Comparison of ENCODE assay signal across 35 cellular contexts in the genomic region with DNA sequence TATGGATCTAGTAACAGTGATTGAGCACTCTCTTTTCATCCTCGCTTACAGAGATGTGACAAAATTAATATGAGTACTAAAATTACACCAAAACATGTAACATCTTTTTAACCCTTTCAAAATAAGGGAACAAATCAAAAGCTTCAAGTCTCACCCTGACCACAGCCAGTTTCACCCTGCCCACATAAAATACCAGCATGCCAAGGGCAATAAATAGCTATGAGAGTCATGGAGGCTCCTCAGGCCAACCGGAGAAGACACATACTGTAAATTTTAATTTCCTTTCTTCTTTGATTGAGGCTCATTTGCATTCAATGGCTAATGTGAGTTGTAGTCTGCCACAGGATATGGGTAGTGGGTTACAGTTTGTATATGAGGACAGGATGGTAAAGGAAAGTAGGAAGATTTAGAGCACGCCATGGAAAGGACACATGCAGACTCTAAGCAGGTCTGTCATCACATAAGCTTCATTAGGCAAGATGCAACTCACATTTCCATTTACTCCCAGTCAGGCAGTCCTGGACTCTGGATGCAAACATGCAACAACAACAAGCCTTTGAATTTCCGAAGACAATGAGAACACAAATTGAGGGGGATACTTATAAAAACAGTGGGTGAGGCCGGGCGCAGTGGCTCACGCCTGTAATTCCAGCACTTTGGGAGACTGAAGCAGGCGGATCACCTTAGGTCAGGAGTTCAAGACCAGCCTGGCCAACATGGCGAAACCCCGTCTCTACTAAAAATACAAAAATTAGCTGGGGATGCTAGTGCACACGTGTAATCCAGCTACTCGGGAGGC. TPM values are rescaled to one million over a fixed set of nuclear protein-coding genes. Genes with fewer than 3 reads are reported as not detected.
DNase-seq lines count a peak whose midpoint lies in the region; ATAC-seq and TF ChIP-seq lines count a peak whose summit lies in the region.
"Had no signal": no experiment of that assay in that cellular context is flagged by ENCODE, and none has a peak within 500 bp of the region (broad histone marks: within the 10 kb centered on the region; RNA-seq: fewer than 3 reads in every experiment).

No MANE protein-coding gene starts in this region.

- H3K9me3 ChIP-seq in BLaER1 = no peaks in the 10 kb centered on the region
- H3K9me3 ChIP-seq in BLaER1 treated with 17β-estradiol and CSF1 and Interleukin-3, amounts not matched to agents 10 nM and 100 nM (replicated peaks in 1 of 11) = no peaks in the 10 kb centered on the region
- H3K9me3 ChIP-seq in SK-N-MC (ENCODE audit: low read depth, low read length) = no peaks in the 10 kb centered on the region
- H3K9me3 ChIP-seq in aorta (ENCODE audit: control insufficient read depth, low read length) = no peaks in the 10 kb centered on the region
- H3K9me3 ChIP-seq: ascending aorta, colonic mucosa, left ventricle myocardium inferior, pancreas, upper lobe of right lung had no signal

- H3K27ac ChIP-seq in BLaER1 (no peak overlapping the region), SK-N-MC (0 out of 2 replicates have a peak overlapping the region, but pooled peaks have one; percentile 32), aorta (ENCODE audit: low read depth in 1 of 2, low read length in 2 of 2) (no peak overlapping the region)
- H3K27ac ChIP-seq in BLaER1 treated with 17β-estradiol and CSF1 and Interleukin-3, amounts not matched to agents 10 nM and 100 nM = peak overlapping the region in 1 of 11 experiments; percentile 20; a peak in 1 of 22 replicates
- H3K27ac ChIP-seq: ascending aorta, cardiac muscle cell, colonic mucosa, epithelial cell of prostate, GM23248, left ventricle myocardium inferior, pancreas, PC-9, upper lobe of right lung, WERI-Rb-1 had no signal

- no peaks in the 10 kb centered on the region for H4K20me1 ChIP-seq in BLaER1
- H4K20me1 ChIP-seq in BLaER1 treated with 17β-estradiol and CSF1 and Interleukin-3, amounts not matched to agents 10 nM and 100 nM = no peaks in the 10 kb centered on the region

- peaks cover 8% of the 10 kb centered on the region for H3K36me3 Mint-ChIP-seq in glutamatergic neuron (ENCODE audit: unreplicated experiment)
- peaks cover 5% of the 10 kb centered on the region for H3K36me3 Mint-ChIP-seq in nephron progenitor cell (ENCODE audit: low read depth)
- H3K36me3 Mint-ChIP-seq: activated naive CD4-positive, alpha-beta T cell treated with anti-CD3 and anti-CD28 coated beads, Interleukin-2, amount 10 ng/mL, durations not matched to agents 7 days and 5 days; CD14-positive monocyte had no signal

- DNase-seq in SK-N-MC (ENCODE audit: low read depth, low spot score) (no peak), glutamatergic neuron (no peak), nephron progenitor cell (no peak), aorta (no peak)
- DNase-seq: activated naive CD4-positive, alpha-beta T cell treated with anti-CD3 and anti-CD28 coated beads, Interleukin-2, amount 10 ng/mL, durations not matched to agents 7 days and 5 days; activated T-cell treated with anti-CD3 and anti-CD28 coated beads, Interleukin-2, amount 50 U/mL, for 48 hours; colonic mucosa; DMS79 treated with DMSO at 0.1 percent for 48 hours; effector CD8-positive, alpha-beta T cell; GF-D8; Karpas-422; left ventricle myocardium inferior; mesendoderm; NCI-H1048; NCI-H1930; NCI-H524 treated with DMSO at 0.1 percent for 48 hours; NK-92 treated with Interleukin-12 subunit alpha and Interleukin-12 subunit beta, amount 100 ng/mL, for 24 hours; pancreas; PC-9; Right ventricle myocardium superior; stimulated activated CD4-positive, alpha-beta T cell treated with anti-CD3 and anti-CD28 coated beads, Interleukin-2, amount 100 ng/mL, for 24 hours; T-helper 9 cell; upper lobe of right lung; WERI-Rb-1 had no signal

- no peak overlapping the region for H3K9ac ChIP-seq in BLaER1
- H3K9ac ChIP-seq in BLaER1 treated with 17β-estradiol and CSF1 and Interleukin-3, amounts not matched to agents 10 nM and 100 nM = no peak overlapping the region
- H3K9ac ChIP-seq in SK-N-MC (ENCODE audit: insufficient read length) = no peak overlapping the region
- H3K9ac ChIP-seq: GM23248 had no signal

- TF ChIP-seq CTCF in glutamatergic neuron (IDR thresholded peaks at IDR 0.05; ENCODE audit: partially characterized antibody, unreplicated experiment) (no peak), nephron progenitor cell (IDR thresholded peaks at IDR 0.05) (no peak)

- WGBS in aorta, 2 donors = 91 to 92% methylated on average over 12 of the region's 12 CpGs

- H3K4me1 ChIP-seq in BLaER1 (peaks cover 44% of the 10 kb centered on the region), aorta (ENCODE audit: control insufficient read depth in 1 of 2, insufficient read depth in 2 of 2, low read length in 2 of 2) (no peaks in the 10 kb centered on the region)
- peaks cover 14 to 51% (median 35%) of the 10 kb centered on the region in 10 experiments for H3K4me1 ChIP-seq in BLaER1 treated with 17β-estradiol and CSF1 and Interleukin-3, amounts not matched to agents 10 nM and 100 nM
- H3K4me1 ChIP-seq: ascending aorta, colonic mucosa, left ventricle myocardium inferior, pancreas, upper lobe of right lung had no signal

- H3K9me3 Mint-ChIP-seq in glutamatergic neuron (ENCODE audit: unreplicated experiment) = peaks cover 6% of the 10 kb centered on the region
- H3K9me3 Mint-ChIP-seq in nephron progenitor cell = no peaks in the 10 kb centered on the region
- H3K9me3 Mint-ChIP-seq: activated naive CD4-positive, alpha-beta T cell treated with anti-CD3 and anti-CD28 coated beads, Interleukin-2, amount 10 ng/mL, durations not matched to agents 7 days and 5 days; CD14-positive monocyte had no signal

- no peaks in the 10 kb centered on the region for H3K36me3 ChIP-seq in BLaER1
- H3K36me3 ChIP-seq in BLaER1 treated with 17β-estradiol and CSF1 and Interleukin-3, amounts not matched to agents 10 nM and 100 nM = no peaks in the 10 kb centered on the region
- no peaks in the 10 kb centered on the region for H3K36me3 ChIP-seq in SK-N-MC (ENCODE audit: insufficient read depth, low read length)
- H3K36me3 ChIP-seq in aorta (ENCODE audit: control insufficient read depth in 1 of 2, insufficient read depth in 2 of 2, low read length in 1 of 2) = no peaks in the 10 kb centered on the region
- H3K36me3 ChIP-seq: cardiac muscle cell, colonic mucosa, left ventricle myocardium inferior, pancreas, upper lobe of right lung, WERI-Rb-1 had no signal

- peaks cover 14% of the 10 kb centered on the region for H3K4me1 Mint-ChIP-seq in glutamatergic neuron (ENCODE audit: low read depth, unreplicated experiment)
- H3K4me1 Mint-ChIP-seq in nephron progenitor cell = peaks cover 8% of the 10 kb centered on the region

- H3K4me3 Mint-ChIP-seq in glutamatergic neuron (ENCODE audit: unreplicated experiment) (no peak overlapping the region), nephron progenitor cell (no peak overlapping the region)
- H3K4me3 Mint-ChIP-seq: activated naive CD4-positive, alpha-beta T cell treated with anti-CD3 and anti-CD28 coated beads, Interleukin-2, amount 10 ng/mL, durations not matched to agents 7 days and 5 days; CD14-positive monocyte had no signal

- H3K4me3 ChIP-seq in BLaER1 (no peak overlapping the region), SK-N-MC (no peak overlapping the region), aorta (ENCODE audit: low read length in 2 of 2) (no peak overlapping the region)
- H3K4me3 ChIP-seq in BLaER1 treated with 17β-estradiol and CSF1 and Interleukin-3, amounts not matched to agents 10 nM and 100 nM = no peak overlapping the region
- H3K4me3 ChIP-seq: ascending aorta, cardiac muscle cell, colonic mucosa, GM23248, left ventricle myocardium inferior, pancreas, PC-9, smooth muscle cell, upper lobe of right lung had no signal

- intact Hi-C loops in aorta (cut with DNase I) = no loop called here

- H3K27me3 ChIP-seq in BLaER1 = no peaks in the 10 kb centered on the region
- no peaks in the 10 kb centered on the region for H3K27me3 ChIP-seq in BLaER1 treated with 17β-estradiol and CSF1 and Interleukin-3, amounts not matched to agents 10 nM and 100 nM
- no peaks in the 10 kb centered on the region for H3K27me3 ChIP-seq in aorta (ENCODE audit: control insufficient read depth in 1 of 2, insufficient read depth in 2 of 2, low read length in 1 of 2)
- H3K27me3 ChIP-seq: ascending aorta, cardiac muscle cell, colonic mucosa, pancreas, upper lobe of right lung had no signal

- peak overlapping the region; percentile 62 for H3K4me2 ChIP-seq in BLaER1
- peak overlapping the region; percentile 34 to 77 (median 63) for H3K4me2 ChIP-seq in BLaER1 treated with 17β-estradiol and CSF1 and Interleukin-3, amounts not matched to agents 10 nM and 100 nM
- H3K4me2 ChIP-seq: PC-9, smooth muscle cell had no signal

- ATAC-seq in aorta (ENCODE audit: low FRiP score) (no peak), GM21723 (IDR thresholded peaks at IDR 0.05; ENCODE audit: unreplicated experiment) (no peak)
- ATAC-seq: pancreas, upper lobe of right lung had no signal

- peak overlapping the region; percentile 35 for H3K27ac Mint-ChIP-seq in glutamatergic neuron (ENCODE audit: unreplicated experiment)
- no peak overlapping the region for H3K27ac Mint-ChIP-seq in nephron progenitor cell
- H3K27ac Mint-ChIP-seq: activated naive CD4-positive, alpha-beta T cell treated with anti-CD3 and anti-CD28 coated beads, Interleukin-2, amount 10 ng/mL, durations not matched to agents 7 days and 5 days; CD14-positive monocyte had no signal

- peaks cover 3% of the 10 kb centered on the region for H3K27me3 Mint-ChIP-seq in glutamatergic neuron (ENCODE audit: unreplicated experiment)
- H3K27me3 Mint-ChIP-seq in nephron progenitor cell (ENCODE audit: low read depth, poor library complexity) = peaks cover 12% of the 10 kb centered on the region

RNA-seq across cellular contexts. Expression of gene IL4, which starts 11.3 kb away (rescaled TPM):
- total RNA-seq in glutamatergic neuron (ENCODE audit: unreplicated experiment) (not detected), aorta (not detected)
- not detected for polyA plus RNA-seq in aorta
- total RNA-seq: ascending aorta, cardiac muscle cell, colonic mucosa, glomerular endothelial cell, GM23248, left ventricle myocardium inferior, pancreas, PC-9, Right ventricle myocardium superior, smooth muscle cell, subcutaneous adipose tissue, upper lobe of right lung had no signal
- polyA plus RNA-seq: cardiac muscle cell, CD14-positive monocyte, pancreas, smooth muscle cell had no signal

RNA-seq across cellular contexts. Expression of gene IL13, which starts 27.1 kb away (rescaled TPM):
- total RNA-seq in glutamatergic neuron (ENCODE audit: unreplicated experiment) (not detected), aorta (not detected)
- polyA plus RNA-seq in aorta = under 1 TPM in 1 of 2 donors, not detected in 1; 0.15 TPM
- total RNA-seq: ascending aorta, cardiac muscle cell, colonic mucosa, glomerular endothelial cell, GM23248, left ventricle myocardium inferior, pancreas, PC-9, Right ventricle myocardium superior, upper lobe of right lung had no signal
- polyA plus RNA-seq: cardiac muscle cell, CD14-positive monocyte, GM23248, smooth muscle cell had no signal

RNA-seq across cellular contexts. Expression of gene KIF3A, which starts 52.2 kb away (rescaled TPM):
- total RNA-seq in glutamatergic neuron (ENCODE audit: unreplicated experiment) (42.4 TPM), aorta (10 to 100 TPM; 10.1 to 15.1 TPM)
- polyA plus RNA-seq in aorta = 10 to 100 TPM in 1 of 2 donors, 1 to 10 TPM in 1; 4.5 to 11.0 TPM
